In the genomic region with DNA sequence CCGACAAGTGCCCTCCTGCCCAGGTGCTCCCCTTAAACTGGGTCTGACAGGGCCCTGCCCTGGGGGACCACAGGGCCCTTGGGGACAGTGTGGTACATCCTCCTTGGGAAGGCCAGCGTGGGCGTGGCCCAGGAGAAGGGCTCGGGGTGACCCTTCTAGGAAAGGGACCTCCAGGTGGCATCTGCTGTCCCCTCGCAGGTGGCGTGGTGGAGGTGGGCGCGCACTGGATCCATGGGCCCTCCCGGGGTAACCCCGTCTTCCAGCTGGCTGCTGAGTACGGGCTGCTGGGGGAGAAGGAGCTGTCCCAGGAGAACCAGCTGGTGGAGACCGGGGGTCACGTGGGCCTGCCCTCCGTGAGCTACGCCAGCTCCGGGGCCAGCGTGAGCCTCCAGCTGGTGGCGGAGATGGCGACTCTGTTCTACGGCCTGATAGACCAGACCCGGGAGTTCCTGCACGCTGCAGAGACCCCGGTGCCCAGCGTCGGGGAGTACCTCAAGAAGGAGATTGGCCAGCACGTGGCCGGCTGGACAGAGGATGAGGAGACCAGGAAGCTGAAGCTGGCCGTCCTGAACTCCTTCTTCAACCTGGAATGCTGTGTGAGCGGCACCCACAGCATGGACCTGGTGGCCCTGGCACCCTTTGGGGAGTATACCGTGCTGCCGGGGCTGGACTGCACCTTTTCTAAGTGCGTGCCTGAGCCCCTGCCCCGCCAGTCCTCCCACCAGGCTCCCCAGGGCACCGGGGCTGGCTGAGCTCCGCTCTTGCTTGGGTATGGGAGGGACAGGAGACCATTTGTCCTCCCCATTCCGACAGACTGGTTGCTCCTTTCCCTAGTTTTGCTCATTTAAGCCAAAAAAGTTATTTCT, we compare ENCODE assay signal across 6 cellular contexts. TPM values are rescaled to one million over a fixed set of nuclear protein-coding genes. Genes with fewer than 3 reads are reported as not detected.
DNase-seq lines count a peak whose midpoint lies in the region; ATAC-seq and TF ChIP-seq lines count a peak whose summit lies in the region.

No MANE protein-coding gene starts in this region.

- in situ Hi-C loops in gastrocnemius medialis (cut with MboI; ENCODE audit: low sequenced_read_pairs in 4 of 4), result no loop called here

- peak overlapping the region; percentile 14 for H3K4me3 Mint-ChIP-seq in endothelial cell (ENCODE audit: unreplicated experiment)

- no peaks in the 10 kb centered on the region for H3K27me3 ChIP-seq in gastrocnemius medialis

- peaks cover 21% of the 10 kb centered on the region for H3K27me3 Mint-ChIP-seq in endothelial cell (ENCODE audit: unreplicated experiment)

- H3K9me3 Mint-ChIP-seq in endothelial cell (ENCODE audit: unreplicated experiment), result no peaks in the 10 kb centered on the region

- H3K4me1 ChIP-seq in gastrocnemius medialis, result peaks cover 6 to 17% of the 10 kb centered on the region in 2 donors

- no peaks in the 10 kb centered on the region for H3K36me3 ChIP-seq in gastrocnemius medialis

- no peak overlapping the region for H3K27ac Mint-ChIP-seq in endothelial cell (ENCODE audit: unreplicated experiment)

- DNase-seq in endothelial cell (ENCODE audit: low spot score) (no peak), gastrocnemius medialis (no peak), SKM-1 (lab: John Stamatoyannopoulos, UW; ENCODE audit: unreplicated experiment) (no peak), NCI-H2029 treated with DMSO at 0.1 percent for 48 hours (lab: John Stamatoyannopoulos, UW) (no peak)

- H3K27ac ChIP-seq in gastrocnemius medialis, result peak overlapping the region; percentile 57 to 82 (median 68)

- TF ChIP-seq CTCF in endothelial cell (IDR thresholded peaks at IDR 0.05; ENCODE audit: unreplicated experiment) (no peak), gastrocnemius medialis (IDR thresholded peaks at IDR 0.05 in 4 of 5, conservative IDR thresholded peaks at IDR 0.05 in 1 of 5) (no peak)

- peak overlapping the region; percentile 57 to 93 (median 75) for H3K4me3 ChIP-seq in gastrocnemius medialis

- ATAC-seq in HG03103 (IDR thresholded peaks at IDR 0.05; ENCODE audit: low read depth, unreplicated experiment) (peak; percentile 18), gastrocnemius medialis (no peak), HG03442 (IDR thresholded peaks at IDR 0.05; ENCODE audit: unreplicated experiment) (no peak)

- intact Hi-C loops in gastrocnemius medialis (cut with DNase I; ENCODE audit: low total_unique reads), result loop anchor here (1.0 to 2.0 kb wide), 2 partner anchors 14 to 71 kb away; partner anchors contain the start of genes MTG1, TUBGCP2 and ZNF511

- no peaks in the 10 kb centered on the region for H3K4me1 Mint-ChIP-seq in endothelial cell (ENCODE audit: unreplicated experiment)

- H3K36me3 Mint-ChIP-seq in endothelial cell (ENCODE audit: low read depth, unreplicated experiment), result no peaks in the 10 kb centered on the region

- H3K9me3 ChIP-seq in gastrocnemius medialis, result no peaks in the 10 kb centered on the region

- TF ChIP-seq POLR2A in gastrocnemius medialis (IDR thresholded peaks at IDR 0.05), result no peak

RNA-seq across cellular contexts. Expression of gene PAOX, which starts 1.0 kb away (rescaled TPM):
- total RNA-seq in endothelial cell (ENCODE audit: unreplicated experiment), result 6.6 TPM
- 1 to 10 TPM; 4.9 to 7.7 (median 6.7) TPM for total RNA-seq in gastrocnemius medialis

RNA-seq across cellular contexts. Expression of gene ECHS1, which starts 6.9 kb away (rescaled TPM):
- total RNA-seq in endothelial cell (ENCODE audit: unreplicated experiment) (69.6 TPM), gastrocnemius medialis (100 to 1,000 TPM in 3 of 4 donors, 10 to 100 TPM in 1; 96.7 to 123 (median 106) TPM)

RNA-seq across cellular contexts. Expression of gene MTG1, which starts 13.9 kb away (rescaled TPM):
- total RNA-seq in endothelial cell (ENCODE audit: unreplicated experiment) (97.3 TPM), gastrocnemius medialis (10 to 100 TPM; 12.2 to 23.9 (median 14.1) TPM)

RNA-seq across cellular contexts. Expression of gene FUOM, which starts 22.2 kb away (rescaled TPM):
- total RNA-seq in endothelial cell (ENCODE audit: unreplicated experiment) (8.9 TPM), gastrocnemius medialis (1 to 10 TPM; 3.2 to 8.9 (median 5.6) TPM)

RNA-seq across cellular contexts. Expression of gene PRAP1, which starts 32.9 kb away (rescaled TPM):
- not detected for total RNA-seq in endothelial cell (ENCODE audit: unreplicated experiment)
- 1 to 10 TPM in 2 of 4 donors, under 1 TPM in 1, not detected in 1; 0.59 to 1.4 (median 1.1) TPM for total RNA-seq in gastrocnemius medialis
